In genomic region chr21:33370292-33370691, GRCh38 we compare ENCODE assay signal across 24 cellular contexts. TPM values are rescaled to one million over a fixed set of nuclear protein-coding genes. Genes with fewer than 3 reads are reported as not detected.
A peak's percentile ranks its signal among the peaks of the same experiment; 100 is the strongest.
DNase-seq lines count a peak whose midpoint lies in the region; ATAC-seq and TF ChIP-seq lines count a peak whose summit lies in the region.
"Had no signal": no experiment of that assay in that cellular context is flagged by ENCODE, and none has a peak within 500 bp of the region (broad histone marks: within the 10 kb centered on the region; RNA-seq: fewer than 3 reads in every experiment).

No MANE protein-coding gene starts in this region.

- H3K4me1 Mint-ChIP-seq in dendritic cell treated with granulocyte-macrophage colony-stimulating factor and Interleukin-4, amounts not matched to agents 40 ng/mL and 50 ng/mL, for 4 days (ENCODE audit: low read depth): peaks cover 47% of the 10 kb centered on the region
- peaks cover 60% of the 10 kb centered on the region for H3K4me1 Mint-ChIP-seq in stimulated activated memory B cell treated with anti-CD40 and anti-IgM and Interleukin-4, amounts not matched to agents 10 μg/mL and 1 μg/mL and 100 μg/mL, for 72 hours

- H3K9me3 ChIP-seq in OCI-LY1 (ENCODE audit: low read length) (peaks cover 12% of the 10 kb centered on the region), prostate gland (no peaks in the 10 kb centered on the region)

- H3K9ac ChIP-seq in OCI-LY1 (ENCODE audit: low read length): no peak overlapping the region

- TF ChIP-seq POLR2A in prostate gland (IDR thresholded peaks at IDR 0.05): no peak

- H3F3A ChIP-seq in OCI-LY1 (ENCODE audit: insufficient read depth, low read length): no peaks in the 10 kb centered on the region

- H3K27me3 ChIP-seq in OCI-LY1 (ENCODE audit: insufficient read depth, low read length): no peaks in the 10 kb centered on the region
- no peaks in the 10 kb centered on the region for H3K27me3 ChIP-seq in prostate gland (replicated peaks; ENCODE audit: insufficient read depth)

- WGBS in prostate gland: 94% methylated on average over 2 of the region's 2 CpGs

- no peaks in the 10 kb centered on the region for H3K9me2 ChIP-seq in OCI-LY1 (ENCODE audit: low read depth, low read length)

- H3K27ac ChIP-seq in OCI-LY1 (ENCODE audit: low read depth, low read length, poor library complexity, severe bottlenecking): peak overlapping the region; percentile 64
- no peak overlapping the region for H3K27ac ChIP-seq in prostate gland
- H3K27ac ChIP-seq: 22Rv1, RWPE1 had no signal

- intact Hi-C loops in dendritic cell treated with granulocyte-macrophage colony-stimulating factor and Interleukin-4, amounts not matched to agents 40 ng/mL and 50 ng/mL, for 4 days (cut with micrococcal nuclease): loop anchor here (10.0 kb wide), 1 partner anchor 165 kb away; no protein-coding TSS in a partner anchor
- intact Hi-C loops in prostate gland (cut with DNase I): no loop called here

- H3K4me3 Mint-ChIP-seq in dendritic cell treated with granulocyte-macrophage colony-stimulating factor and Interleukin-4, amounts not matched to agents 40 ng/mL and 50 ng/mL, for 4 days: no peak overlapping the region
- no peak overlapping the region for H3K4me3 Mint-ChIP-seq in stimulated activated memory B cell treated with anti-CD40 and anti-IgM and Interleukin-4, amounts not matched to agents 10 μg/mL and 1 μg/mL and 100 μg/mL, for 72 hours

- TF ChIP-seq CTCF in OCI-LY1 (IDR thresholded peaks at IDR 0.05; ENCODE audit: low read length): no peak
- TF ChIP-seq CTCF in prostate gland (IDR thresholded peaks at IDR 0.05): no peak

- no peaks in the 10 kb centered on the region for H4K20me1 ChIP-seq in OCI-LY1 (ENCODE audit: insufficient read depth, low read length)

- no peak for ATAC-seq in stimulated activated memory B cell treated with anti-CD40 and anti-IgM and Interleukin-4, amounts not matched to agents 10 μg/mL and 1 μg/mL and 100 μg/mL, for 72 hours
- ATAC-seq in HG02852 (IDR thresholded peaks at IDR 0.05; ENCODE audit: unreplicated experiment): no peak
- ATAC-seq: HCT116, HepG2, K562, Panc1 had no signal

- H3K4me1 ChIP-seq in OCI-LY1 (ENCODE audit: insufficient read depth, low read length, severe bottlenecking): peaks cover 45% of the 10 kb centered on the region
- no peaks in the 10 kb centered on the region for H3K4me1 ChIP-seq in prostate gland (replicated peaks)

- H3K4me3 ChIP-seq in OCI-LY1 (ENCODE audit: low read depth, low read length, poor library complexity, severe bottlenecking) (no peak overlapping the region), prostate gland (no peak overlapping the region)
- H3K4me3 ChIP-seq: K562 had no signal

- H3K79me2 ChIP-seq in OCI-LY1 (ENCODE audit: insufficient read depth, low read length): no peaks in the 10 kb centered on the region

- peaks cover 35% of the 10 kb centered on the region for H3K9me3 Mint-ChIP-seq in dendritic cell treated with granulocyte-macrophage colony-stimulating factor and Interleukin-4, amounts not matched to agents 40 ng/mL and 50 ng/mL, for 4 days
- H3K9me3 Mint-ChIP-seq in stimulated activated memory B cell treated with anti-CD40 and anti-IgM and Interleukin-4, amounts not matched to agents 10 μg/mL and 1 μg/mL and 100 μg/mL, for 72 hours: peaks cover 20% of the 10 kb centered on the region

- H2AFZ ChIP-seq in OCI-LY1 (ENCODE audit: low read length): no peak overlapping the region

- peak; percentile 36 for DNase-seq in activated CD8-positive, alpha-beta memory T cell treated with anti-CD3 and anti-CD28 coated beads, Interleukin-2, amount 50 U/mL, for 48 hours
- DNase-seq in activated CD8-positive, alpha-beta memory T cell treated with anti-CD3 and anti-CD28 coated beads for 24 hours: no peak
- DNase-seq in SW 1271 (lab: John Stamatoyannopoulos, UW): no peak
- DNase-seq in prostate gland (ENCODE audit: low spot score): no peak
- DNase-seq: ACHN, Calu3, DMS79 treated with DMSO at 0.1 percent for 48 hours, Kasumi-1, MV-4-11, NCI-H1105, NCI-H146, NCI-H2029, NCI-H526 treated with DMSO at 0.1 percent for 48 hours, SHP77 had no signal

- H3K36me3 ChIP-seq in OCI-LY1 (ENCODE audit: insufficient read depth, low read length): no peaks in the 10 kb centered on the region
- H3K36me3 ChIP-seq in prostate gland: no peaks in the 10 kb centered on the region

- H3K36me3 Mint-ChIP-seq in dendritic cell treated with granulocyte-macrophage colony-stimulating factor and Interleukin-4, amounts not matched to agents 40 ng/mL and 50 ng/mL, for 4 days (ENCODE audit: low read depth): peaks cover 29% of the 10 kb centered on the region
- H3K36me3 Mint-ChIP-seq in stimulated activated memory B cell treated with anti-CD40 and anti-IgM and Interleukin-4, amounts not matched to agents 10 μg/mL and 1 μg/mL and 100 μg/mL, for 72 hours: peaks cover 17% of the 10 kb centered on the region

- no peaks in the 10 kb centered on the region for H3K27me3 Mint-ChIP-seq in dendritic cell treated with granulocyte-macrophage colony-stimulating factor and Interleukin-4, amounts not matched to agents 40 ng/mL and 50 ng/mL, for 4 days
- no peaks in the 10 kb centered on the region for H3K27me3 Mint-ChIP-seq in stimulated activated memory B cell treated with anti-CD40 and anti-IgM and Interleukin-4, amounts not matched to agents 10 μg/mL and 1 μg/mL and 100 μg/mL, for 72 hours

- H3K27ac Mint-ChIP-seq in dendritic cell treated with granulocyte-macrophage colony-stimulating factor and Interleukin-4, amounts not matched to agents 40 ng/mL and 50 ng/mL, for 4 days: peak overlapping the region; percentile 87
- peak overlapping the region; percentile 64 for H3K27ac Mint-ChIP-seq in stimulated activated memory B cell treated with anti-CD40 and anti-IgM and Interleukin-4, amounts not matched to agents 10 μg/mL and 1 μg/mL and 100 μg/mL, for 72 hours

- no peak overlapping the region for H3K4me2 ChIP-seq in OCI-LY1 (ENCODE audit: low read length)

RNA-seq across cellular contexts. Expression of gene IFNGR2, which starts 32.9 kb away (rescaled TPM):
- 100 to 1,000 TPM in 1 of 2 donors, 10 to 100 TPM in 1; 88.1 to 122 TPM for total RNA-seq in prostate gland

RNA-seq across cellular contexts. Expression of gene IFNAR1, which starts 45.5 kb away (rescaled TPM):
- 10 to 100 TPM; 29.8 to 34.4 TPM for total RNA-seq in prostate gland
